ENCODE assay signal across 10 cellular contexts in the genomic region with DNA sequence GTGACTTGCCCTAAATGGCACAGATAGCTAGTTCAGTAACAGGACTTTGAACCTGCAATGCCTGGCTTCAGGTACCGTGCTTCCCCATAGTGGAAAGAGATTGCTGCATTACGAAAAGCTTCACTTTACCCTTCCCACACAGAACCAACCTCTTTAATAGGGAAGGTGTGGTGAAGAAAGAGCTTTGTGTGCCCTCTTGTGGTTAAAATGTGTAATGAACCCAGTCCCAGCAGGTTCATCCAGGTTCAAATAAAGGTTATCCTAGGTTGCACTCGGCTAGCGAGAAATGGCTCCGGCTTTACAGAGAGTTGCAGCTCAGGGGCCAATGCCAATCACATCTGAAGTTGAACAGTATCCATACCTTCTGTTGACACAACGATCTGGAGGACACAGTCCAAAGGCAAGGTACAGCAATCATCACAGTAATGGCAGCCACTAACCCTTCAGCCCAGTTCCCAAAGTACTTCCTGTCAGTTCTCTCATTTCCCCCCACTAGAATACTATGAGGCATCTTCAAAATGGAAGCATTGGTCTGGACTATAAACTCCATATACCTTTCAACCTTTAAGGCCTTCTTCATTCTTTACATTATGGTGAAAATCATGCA. TPM values are rescaled to one million over a fixed set of nuclear protein-coding genes. Genes with fewer than 3 reads are reported as not detected.
A peak's percentile ranks its signal among the peaks of the same experiment; 100 is the strongest.
DNase-seq lines count a peak whose midpoint lies in the region; ATAC-seq and TF ChIP-seq lines count a peak whose summit lies in the region.
"Had no signal": no experiment of that assay in that cellular context is flagged by ENCODE, and none has a peak within 500 bp of the region (broad histone marks: within the 10 kb centered on the region; RNA-seq: fewer than 3 reads in every experiment).

No MANE protein-coding gene starts in this region.

- H3K9me3 ChIP-seq in HCT116 (ENCODE audit: control insufficient read depth in 1 of 2, insufficient read depth in 1 of 2, low read depth in 1 of 2, low read length in 2 of 2), result no peaks in the 10 kb centered on the region
- H3K9me3 ChIP-seq in naive thymus-derived CD4-positive, alpha-beta T cell (ENCODE audit: control insufficient read depth in 2 of 3, low read length in 3 of 3), result no peaks in the 10 kb centered on the region
- peaks cover 0 to under 1% (median 0%) of the 10 kb centered on the region in 4 donors for H3K9me3 ChIP-seq in sigmoid colon

- RAD21 ChIA-PET in HCT116 (lab: Charles Lee; ENCODE audit: low non-redundant PET in 1 of 2, low total read pairs in 2 of 2, uncharacterized antibody in 2 of 2, unreplicated experiment in 2 of 2), result no interaction called here

- H3K27ac Mint-ChIP-seq in endothelial cell (ENCODE audit: unreplicated experiment), result no peak overlapping the region
- no peak overlapping the region for H3K27ac Mint-ChIP-seq in naive thymus-derived CD4-positive, alpha-beta T cell
- H3K27ac Mint-ChIP-seq in immature natural killer cell, result no peak overlapping the region

- H3K4me1 ChIP-seq in HCT116 (ENCODE audit: control insufficient read depth in 1 of 2, insufficient read depth in 2 of 2, low read length in 2 of 2) (no peaks in the 10 kb centered on the region), sigmoid colon (no peaks in the 10 kb centered on the region)
- H3K4me1 ChIP-seq in naive thymus-derived CD4-positive, alpha-beta T cell (ENCODE audit: control insufficient read depth in 2 of 2, insufficient read depth in 2 of 2, low read length in 2 of 2), result no peaks in the 10 kb centered on the region

- no peak for TF ChIP-seq EP300 in sigmoid colon (IDR thresholded peaks at IDR 0.05)

- DNase-seq in CMK (ENCODE audit: low read depth), result peak; percentile 36
- peak; percentile 33 for DNase-seq in HCT116 (ENCODE audit: low read depth, low spot score)
- DNase-seq in NOMO-1 treated with DMSO at 0.1 percent for 48 hours (lab: John Stamatoyannopoulos, UW; ENCODE audit: unreplicated experiment), result peak; percentile 25
- DNase-seq in endothelial cell (ENCODE audit: low spot score), result no peak
- DNase-seq in cortex of kidney (lab: John Stamatoyannopoulos, UW), result no peak
- DNase-seq in naive thymus-derived CD4-positive, alpha-beta T cell, result no peak
- no peak for DNase-seq in sigmoid colon
- DNase-seq in immature natural killer cell, result no peak
- DNase-seq: nucleus accumbens, Right ventricle myocardium superior had no signal

- BruUV-seq in HCT116 (replicated peaks; lab: Mats Ljungman, UMichigan), result no TSS peak

- TF ChIP-seq CTCF in HCT116 (IDR thresholded peaks at IDR 0.05 in 2 of 3, conservative IDR thresholded peaks at IDR 0.05 in 1 of 3; ENCODE audit: borderline replicate concordance in 1 of 3, insufficient read depth in 1 of 3, low read depth in 2 of 3, low read length in 2 of 3), result peak; percentile 18 to 75 (median 72); a peak in 4 of 6 replicates
- peak; percentile 43 for TF ChIP-seq CTCF in endothelial cell (IDR thresholded peaks at IDR 0.05; ENCODE audit: unreplicated experiment)
- no peak for TF ChIP-seq CTCF in sigmoid colon (IDR thresholded peaks at IDR 0.05)

- POLR2A ChIA-PET in HCT116 (lab: Charles Lee), result no interaction called here
- POLR2A ChIA-PET in naive thymus-derived CD4-positive, alpha-beta T cell (lab: Charles Lee), result no interaction called here

- no peak overlapping the region for H3K4me2 ChIP-seq in HCT116 (ENCODE audit: low read length)

- peak; percentile 78 for ATAC-seq in HCT116
- ATAC-seq in naive thymus-derived CD4-positive, alpha-beta T cell, result no peak

- TF ChIP-seq RAD21 in HCT116 (IDR thresholded peaks at IDR 0.05; ENCODE audit: low read depth), result peak; percentile 54

- WGBS in sigmoid colon, 2 donors, result 65 to 68% methylated on average over 6 of the region's 6 CpGs

- H3K4me1 Mint-ChIP-seq in endothelial cell (ENCODE audit: unreplicated experiment) (no peaks in the 10 kb centered on the region), immature natural killer cell (no peaks in the 10 kb centered on the region)
- H3K4me1 Mint-ChIP-seq in naive thymus-derived CD4-positive, alpha-beta T cell, result no peaks in the 10 kb centered on the region

- intact Hi-C loops in HCT116 (cut with micrococcal nuclease), result no loop called here
- intact Hi-C loops in naive thymus-derived CD4-positive, alpha-beta T cell (cut with micrococcal nuclease), result no loop called here
- intact Hi-C loops in sigmoid colon (cut with DNase I), result no loop called here

- H3K27ac ChIP-seq in HCT116 (ENCODE audit: low read depth, low read length) (no peak overlapping the region), sigmoid colon (no peak overlapping the region)
- H3K27ac ChIP-seq in naive thymus-derived CD4-positive, alpha-beta T cell (ENCODE audit: low read depth, low read length), result no peak overlapping the region

- H3K27me3 ChIP-seq in HCT116 (ENCODE audit: insufficient read depth, low read length) (no peaks in the 10 kb centered on the region), sigmoid colon (no peaks in the 10 kb centered on the region)
- no peaks in the 10 kb centered on the region for H3K27me3 ChIP-seq in naive thymus-derived CD4-positive, alpha-beta T cell (ENCODE audit: control insufficient read depth in 2 of 2, insufficient read depth in 2 of 2, low read length in 2 of 2)

- no peaks in the 10 kb centered on the region for H3K9me2 ChIP-seq in HCT116 (ENCODE audit: insufficient read depth)

- peaks cover 7% of the 10 kb centered on the region for H3K27me3 Mint-ChIP-seq in endothelial cell (ENCODE audit: unreplicated experiment)
- no peaks in the 10 kb centered on the region for H3K27me3 Mint-ChIP-seq in naive thymus-derived CD4-positive, alpha-beta T cell
- peaks cover 0 to 4% (median under 1%) of the 10 kb centered on the region in 3 donors for H3K27me3 Mint-ChIP-seq in immature natural killer cell (ENCODE audit: low read depth in 3 of 3)

- peaks cover 47% of the 10 kb centered on the region for H3K9me3 Mint-ChIP-seq in endothelial cell (ENCODE audit: unreplicated experiment)
- peaks cover 0 to 58% (median 19%) of the 10 kb centered on the region in 11 donors for H3K9me3 Mint-ChIP-seq in naive thymus-derived CD4-positive, alpha-beta T cell
- peaks cover 2 to 16% (median 8%) of the 10 kb centered on the region in 6 donors for H3K9me3 Mint-ChIP-seq in immature natural killer cell

- CTCF ChIA-PET in HCT116 (lab: Charles Lee), result interaction anchor here (1.0 to 2.2 kb wide), 3 partner anchors 20 to 242 kb away, joined by 3 to 12 read pairs (median 3); no protein-coding TSS in a partner anchor
- CTCF ChIA-PET in naive thymus-derived CD4-positive, alpha-beta T cell (lab: Charles Lee), result no interaction called here

- H3K4me3 Mint-ChIP-seq in endothelial cell (ENCODE audit: unreplicated experiment) (no peak overlapping the region), immature natural killer cell (no peak overlapping the region)
- no peak overlapping the region for H3K4me3 Mint-ChIP-seq in naive thymus-derived CD4-positive, alpha-beta T cell

- no peak overlapping the region for H3K9ac ChIP-seq in HCT116 (ENCODE audit: low read length)

- TF ChIP-seq POLR2A in HCT116 (IDR thresholded peaks at IDR 0.05; ENCODE audit: borderline replicate concordance, extremely low read depth, insufficient read depth, insufficient read length) (no peak), sigmoid colon (IDR thresholded peaks at IDR 0.05) (no peak)

- H3K36me3 Mint-ChIP-seq in endothelial cell (ENCODE audit: low read depth, unreplicated experiment) (peaks cover 5% of the 10 kb centered on the region), immature natural killer cell (no peaks in the 10 kb centered on the region)
- peaks cover 0 to 5% (median 0%) of the 10 kb centered on the region in 5 donors for H3K36me3 Mint-ChIP-seq in naive thymus-derived CD4-positive, alpha-beta T cell

- H4K20me1 ChIP-seq in HCT116 (ENCODE audit: insufficient read depth), result no peaks in the 10 kb centered on the region

- H3K79me2 ChIP-seq in HCT116 (ENCODE audit: insufficient read depth, low read length), result no peaks in the 10 kb centered on the region

- no peak overlapping the region for H3K4me3 ChIP-seq in HCT116 (replicated peaks in 1 of 2; ENCODE audit: low read depth in 1 of 2, low read length in 2 of 2)
- H3K4me3 ChIP-seq in naive thymus-derived CD4-positive, alpha-beta T cell (ENCODE audit: low read length), result no peak overlapping the region
- H3K4me3 ChIP-seq in sigmoid colon, result no peak overlapping the region

- H2AFZ ChIP-seq in HCT116 (ENCODE audit: low read depth, low read length, poor library complexity, severe bottlenecking), result no peak overlapping the region

- H3K36me3 ChIP-seq in HCT116 (ENCODE audit: control insufficient read depth in 1 of 2, insufficient read depth in 2 of 2, low read length in 2 of 2), result no peaks in the 10 kb centered on the region
- no peaks in the 10 kb centered on the region for H3K36me3 ChIP-seq in naive thymus-derived CD4-positive, alpha-beta T cell (ENCODE audit: control insufficient read depth in 2 of 3, insufficient read depth in 3 of 3, low read length in 3 of 3)
- H3K36me3 ChIP-seq in sigmoid colon, result no peaks in the 10 kb centered on the region

TF ChIP-seq in HCT116, 20 proteins besides CTCF, POLR2A, EP300 and RAD21 (continues in another document):
- no peak for TF ChIP-seq SIN3A (IDR thresholded peaks at IDR 0.05; ENCODE audit: low read depth)

RNA-seq across cellular contexts. Expression of a gene that starts 3.0 kb away (rescaled TPM):
- total RNA-seq in HCT116 (2021; ENCODE audit: unreplicated experiment) (not detected), endothelial cell (ENCODE audit: unreplicated experiment) (not detected), sigmoid colon (not detected)
- polyA plus RNA-seq in HCT116 (2012), result not detected in 2 replicates
- total RNA-seq in naive thymus-derived CD4-positive, alpha-beta T cell, result not detected
- polyA plus RNA-seq in naive thymus-derived CD4-positive, alpha-beta T cell, result not detected
- polyA plus RNA-seq in sigmoid colon (not detected), immature natural killer cell (not detected)
- total RNA-seq: Right ventricle myocardium superior had no signal

RNA-seq across cellular contexts. Expression of a gene that starts 48.0 kb away (rescaled TPM):
- not detected for total RNA-seq in HCT116 (2021; ENCODE audit: unreplicated experiment)
- polyA plus RNA-seq in HCT116 (2012), result not detected in 2 replicates
- not detected for total RNA-seq in endothelial cell (ENCODE audit: unreplicated experiment)
- total RNA-seq in naive thymus-derived CD4-positive, alpha-beta T cell, result not detected
- not detected for polyA plus RNA-seq in naive thymus-derived CD4-positive, alpha-beta T cell
- total RNA-seq in sigmoid colon, result not detected
- polyA plus RNA-seq in sigmoid colon, result not detected
- polyA plus RNA-seq in immature natural killer cell, result not detected
- total RNA-seq: Right ventricle myocardium superior had no signal

Comparison
In these comparisons a context has a peak if more than half of its experiments do, and no peak if none do; other contexts are left out.
1. DNase-seq: peak in CMK (single experiment), HCT116 (single experiment) and NOMO-1 treated with DMSO at 0.1 percent for 48 hours (single experiment); none in endothelial cell (single experiment), cortex of kidney (single experiment), naive thymus-derived CD4-positive, alpha-beta T cell (0 of 9), sigmoid colon (single experiment) and immature natural killer cell (0 of 3).
2. CTCF ChIP-seq: peak in HCT116 (3 of 3) and endothelial cell (single experiment); none in sigmoid colon (0 of 4).